18 cellular contexts compared by ENCODE assay signal in the genomic region with DNA sequence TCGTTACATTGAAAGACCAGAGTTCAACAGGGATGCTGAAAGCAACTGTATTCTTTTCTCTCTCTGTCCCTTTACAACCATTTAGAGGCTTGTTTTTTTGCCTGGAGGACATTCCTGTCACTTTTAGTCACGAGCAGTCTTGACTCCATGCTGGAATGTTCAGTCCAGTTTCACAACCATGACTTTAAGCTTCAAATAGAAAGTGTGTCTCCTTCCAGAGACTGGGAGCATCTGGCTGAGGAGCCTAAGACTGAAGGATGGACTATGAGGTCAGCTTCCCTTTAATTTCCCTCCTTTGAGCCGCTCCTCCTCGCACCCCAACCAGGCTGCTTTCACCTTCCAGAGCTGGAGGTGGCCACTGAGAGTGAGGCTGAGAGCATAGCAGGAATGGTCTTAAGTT. TPM values are rescaled to one million over a fixed set of nuclear protein-coding genes. Genes with fewer than 3 reads are reported as not detected.
A peak's percentile ranks its signal among the peaks of the same experiment; 100 is the strongest.
DNase-seq lines count a peak whose midpoint lies in the region; ATAC-seq and TF ChIP-seq lines count a peak whose summit lies in the region.
"Had no signal": no experiment of that assay in that cellular context is flagged by ENCODE, and none has a peak within 500 bp of the region (broad histone marks: within the 10 kb centered on the region; RNA-seq: fewer than 3 reads in every experiment).

No MANE protein-coding gene starts in this region.

- H3K4me3 Mint-ChIP-seq in HFFc6 = no peak overlapping the region
- no peak overlapping the region for H3K4me3 Mint-ChIP-seq in immature natural killer cell
- H3K4me3 Mint-ChIP-seq: central memory CD8-positive, alpha-beta T cell; naive thymus-derived CD4-positive, alpha-beta T cell had no signal

- no peaks in the 10 kb centered on the region for H3K36me3 Mint-ChIP-seq in HFFc6 (ENCODE audit: low read depth)
- H3K36me3 Mint-ChIP-seq in immature natural killer cell = no peaks in the 10 kb centered on the region
- H3K36me3 Mint-ChIP-seq: naive thymus-derived CD4-positive, alpha-beta T cell had no signal

- no peaks in the 10 kb centered on the region; the same call in 1 of the 2 replicates for H3K27me3 Mint-ChIP-seq in HFFc6 (ENCODE audit: insufficient read depth)
- peaks cover 1 to 9% (median 2%) of the 10 kb centered on the region in 3 donors for H3K27me3 Mint-ChIP-seq in immature natural killer cell (ENCODE audit: low read depth in 3 of 3)

- peak; percentile 6 for DNase-seq in HFFc6
- DNase-seq in ascending aorta (ENCODE audit: low spot score in 2 of 2) = no peak
- DNase-seq in right cardiac atrium = no peak
- peak; percentile 30 to 76 for DNase-seq in tibial artery
- no peak for DNase-seq in immature natural killer cell
- DNase-seq in GM10266 (ENCODE audit: extremely low spot score) = no peak
- no peak for DNase-seq in iPS-NIHi11 (ENCODE audit: low spot score)
- DNase-seq: activated effector memory CD4-positive, alpha-beta T cell treated with anti-CD3 and anti-CD28 coated beads, Interleukin-2, amount 50 U/mL, for 16 hours; BE2C; DMS 273 treated with DMSO at 0.1 percent for 48 hours; foreskin fibroblast; naive thymus-derived CD4-positive, alpha-beta T cell; NCI-H146; T-helper 9 cell had no signal

- H3K27ac ChIP-seq in ascending aorta (peak overlapping the region; percentile 57 to 77), right cardiac atrium (ENCODE audit: low read length) (peak overlapping the region; percentile 91), tibial artery (peak overlapping the region; percentile 83 to 88)

- WGBS in right cardiac atrium = 34% methylated on average over 4 of the region's 4 CpGs

- H3K36me3 ChIP-seq in ascending aorta (no peaks in the 10 kb centered on the region), tibial artery (no peaks in the 10 kb centered on the region)
- H3K36me3 ChIP-seq: BE2C had no signal

- H3K9me3 Mint-ChIP-seq in HFFc6 (peaks cover 29% of the 10 kb centered on the region), immature natural killer cell (peaks cover 0 to 11% (median 0%) of the 10 kb centered on the region in 6 donors)

- intact Hi-C loops in ascending aorta (cut with DNase I) = no loop called here
- intact Hi-C loops in right cardiac atrium (cut with DNase I) = no loop called here
- intact Hi-C loops in tibial artery (cut with DNase I; ENCODE audit: low total_unique reads) = no loop called here

- no peaks in the 10 kb centered on the region for H3K9me3 ChIP-seq in ascending aorta
- H3K9me3 ChIP-seq in right cardiac atrium (ENCODE audit: control insufficient read depth, low read length) = no peaks in the 10 kb centered on the region
- H3K9me3 ChIP-seq in tibial artery = no peaks in the 10 kb centered on the region
- H3K9me3 ChIP-seq: BE2C had no signal

- H3K4me1 Mint-ChIP-seq in HFFc6 (ENCODE audit: low read depth) (no peaks in the 10 kb centered on the region), immature natural killer cell (no peaks in the 10 kb centered on the region)
- H3K4me1 Mint-ChIP-seq: central memory CD8-positive, alpha-beta T cell; naive thymus-derived CD4-positive, alpha-beta T cell had no signal

- ATAC-seq in right cardiac atrium = peak; percentile 72 to 78
- ATAC-seq: naive thymus-derived CD4-positive, alpha-beta T cell had no signal

- TF ChIP-seq CTCF in HFFc6 (IDR thresholded peaks at IDR 0.05) (no peak), ascending aorta (IDR thresholded peaks at IDR 0.05) (no peak), tibial artery (IDR thresholded peaks at IDR 0.05) (no peak), GM10266 (IDR thresholded peaks at IDR 0.05; ENCODE audit: control insufficient read depth, insufficient read depth, low read depth, missing control alignments) (no peak)

- H3K27ac Mint-ChIP-seq in HFFc6 = no peak overlapping the region
- H3K27ac Mint-ChIP-seq in immature natural killer cell = no peak overlapping the region
- H3K27ac Mint-ChIP-seq: naive thymus-derived CD4-positive, alpha-beta T cell had no signal

- H3K27me3 ChIP-seq in ascending aorta (no peaks in the 10 kb centered on the region), right cardiac atrium (ENCODE audit: control insufficient read depth, insufficient read depth) (no peaks in the 10 kb centered on the region), tibial artery (no peaks in the 10 kb centered on the region)

- H3K4me1 ChIP-seq in ascending aorta (peaks cover 4 to 27% of the 10 kb centered on the region in 2 donors), right cardiac atrium (ENCODE audit: control insufficient read depth, insufficient read depth, low read length) (no peaks in the 10 kb centered on the region), tibial artery (peaks cover 0 to 78% (median 28%) of the 10 kb centered on the region in 4 donors)
- H3K4me1 ChIP-seq: BE2C had no signal

- peak overlapping the region in 1 of 2 donors; percentile 41 for H3K4me3 ChIP-seq in ascending aorta
- no peak overlapping the region for H3K4me3 ChIP-seq in right cardiac atrium (ENCODE audit: low read length)
- H3K4me3 ChIP-seq in tibial artery = peak overlapping the region; percentile 38 to 47

RNA-seq across cellular contexts. Expression of a gene that starts 10.5 kb away (rescaled TPM):
- total RNA-seq in HFFc6 (2021; fragmentation: NEBNext Ultra II Directional; extraction: Animal tissue kit (Norgen Biotek cat#: 25700)) = under 1 TPM in 2 of 6 experiments, not detected in 4; 0.05 to 0.17 TPM
- total RNA-seq in ascending aorta (15.2 TPM), right cardiac atrium (100 to 1,000 TPM; 479 to 716 (median 511) TPM)
- polyA plus RNA-seq in right cardiac atrium (166 TPM), immature natural killer cell (under 1 TPM in 2 of 3 donors, not detected in 1; 0.12 to 0.18 TPM)
- polyA plus RNA-seq: naive thymus-derived CD4-positive, alpha-beta T cell had no signal

RNA-seq across cellular contexts. Expression of a gene that starts 27.2 kb away (rescaled TPM):
- total RNA-seq in HFFc6 (2021; fragmentation: NEBNext Ultra II Directional; extraction: Animal tissue kit (Norgen Biotek cat#: 25700)) = not detected
- total RNA-seq in ascending aorta (not detected), right cardiac atrium (not detected)
- polyA plus RNA-seq in right cardiac atrium (not detected), immature natural killer cell (not detected)
- total RNA-seq: lower leg skin; naive thymus-derived CD4-positive, alpha-beta T cell; SK-MEL-5; temporal lobe had no signal
- polyA plus RNA-seq: naive thymus-derived CD4-positive, alpha-beta T cell had no signal

Comparison
In these comparisons a context has a peak if more than half of its experiments do, and no peak if none do; other contexts are left out.
1. DNase-seq: peak in HFFc6 (single experiment) and tibial artery (2 of 2); none in ascending aorta (0 of 2), right cardiac atrium (0 of 3), immature natural killer cell (0 of 3), GM10266 (single experiment) and iPS-NIHi11 (single experiment).
2. RNA of a gene that starts 10.5 kb away (total RNA-seq): 479 to 716 TPM in right cardiac atrium; 15.2 TPM in ascending aorta (single experiment) and 0.05 to 0.17 TPM in HFFc6; every median in the first group is over 10 times any median in the second.
3. Peak in every context shown above with its lines, with median percentiles within 50 percentile points of each other: H3K27ac ChIP-seq.